In the genomic region with DNA sequence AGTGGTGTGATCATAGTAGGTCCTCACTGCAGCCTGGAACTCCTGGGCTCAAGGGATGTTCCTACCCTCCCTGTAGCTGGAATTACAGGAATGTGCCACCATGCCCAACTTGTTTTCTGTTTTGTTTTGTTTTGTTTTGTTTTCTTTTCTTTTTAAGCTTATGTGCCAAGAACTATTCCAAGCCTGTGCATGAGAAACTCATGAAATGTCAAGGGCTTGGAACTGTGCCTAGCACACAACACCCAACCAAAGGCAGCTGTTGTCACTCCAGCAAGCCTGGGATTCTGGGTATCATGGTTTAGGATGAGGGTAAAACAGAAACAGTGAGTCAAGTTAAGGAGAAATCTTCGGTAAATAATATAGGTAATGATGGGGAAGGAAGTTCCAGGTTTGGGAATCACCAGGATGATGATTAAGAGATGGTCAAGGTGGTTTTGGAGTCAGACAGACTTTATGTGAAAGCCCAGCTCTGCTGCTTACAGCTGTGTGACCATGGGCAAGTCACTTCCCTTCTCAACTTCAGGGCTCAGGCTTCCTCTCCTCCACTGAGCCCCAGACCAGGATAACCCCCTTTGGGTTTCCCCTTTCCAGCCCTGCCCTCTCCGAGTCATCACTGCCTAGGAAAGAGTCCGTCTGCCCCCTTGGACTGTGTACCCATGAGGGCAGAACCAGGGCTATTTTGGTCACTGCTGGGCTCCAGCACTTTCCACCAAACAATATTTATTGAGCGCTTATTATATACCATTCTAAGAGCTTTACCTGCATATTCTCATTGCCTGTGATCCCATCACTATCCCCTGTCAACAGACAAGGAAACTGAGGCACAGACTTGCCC, we compare ENCODE assay signal across 12 cellular contexts. TPM values are rescaled to one million over a fixed set of nuclear protein-coding genes. Genes with fewer than 3 reads are reported as not detected.
A peak's percentile ranks its signal among the peaks of the same experiment; 100 is the strongest.
DNase-seq lines count a peak whose midpoint lies in the region; ATAC-seq lines count a peak whose summit lies in the region.
"Had no signal": no experiment of that assay in that cellular context is flagged by ENCODE, and none has a peak within 500 bp of the region (broad histone marks: within the 10 kb centered on the region; RNA-seq: fewer than 3 reads in every experiment).

No MANE protein-coding gene starts in this region.

- H3K36me3 ChIP-seq in skeletal muscle satellite cell (ENCODE audit: insufficient read depth, low read length): peaks cover 43% of the 10 kb centered on the region

- H3K4me3 Mint-ChIP-seq in activated CD8-positive, alpha-beta T cell treated with anti-CD3 and anti-CD28 coated beads, Interleukin-2, amount 10 ng/mL, durations not matched to agents 7 days and 5 days: no peak overlapping the region

- H3K36me3 Mint-ChIP-seq in activated CD8-positive, alpha-beta T cell treated with anti-CD3 and anti-CD28 coated beads, Interleukin-2, amount 10 ng/mL, durations not matched to agents 7 days and 5 days (ENCODE audit: low read depth): peaks cover 3% of the 10 kb centered on the region

- H3K4me1 ChIP-seq in skeletal muscle satellite cell (ENCODE audit: control insufficient read depth, insufficient read depth, low read length): peaks cover 25% of the 10 kb centered on the region

- H3K9me3 ChIP-seq in skeletal muscle satellite cell (replicated peaks; ENCODE audit: low read length): no peaks in the 10 kb centered on the region
- H3K9me3 ChIP-seq: pancreas had no signal

- H3K4me3 ChIP-seq in skeletal muscle satellite cell (ENCODE audit: low read length): no peak overlapping the region
- H3K4me3 ChIP-seq: pancreas had no signal

- peak overlapping the region; percentile 33 for H3K4me2 ChIP-seq in skeletal muscle satellite cell (ENCODE audit: low read length)
- H3K4me2 ChIP-seq: KMS-11 had no signal

- peaks cover 1% of the 10 kb centered on the region for H3K4me1 Mint-ChIP-seq in activated CD8-positive, alpha-beta T cell treated with anti-CD3 and anti-CD28 coated beads, Interleukin-2, amount 10 ng/mL, durations not matched to agents 7 days and 5 days (ENCODE audit: low read depth)

- H3K9ac ChIP-seq in skeletal muscle satellite cell (ENCODE audit: low read depth, low read length): peak overlapping the region; percentile 18
- H3K9ac ChIP-seq: KMS-11 had no signal

- no peaks in the 10 kb centered on the region for H3K27me3 Mint-ChIP-seq in activated CD8-positive, alpha-beta T cell treated with anti-CD3 and anti-CD28 coated beads, Interleukin-2, amount 10 ng/mL, durations not matched to agents 7 days and 5 days (ENCODE audit: low read depth)

- peak; percentile 31 for DNase-seq in GM03348 (ENCODE audit: low spot score)
- DNase-seq in astrocyte of the hippocampus (ENCODE audit: low read depth, low spot score): peak; percentile 90
- peak; percentile 47 for DNase-seq in left cardiac atrium
- DNase-seq in activated CD4-positive, alpha-beta T cell treated with anti-CD3 and anti-CD28 coated beads for 1 hour: no peak
- no peak for DNase-seq in activated CD8-positive, alpha-beta T cell treated with anti-CD3 and anti-CD28 coated beads, Interleukin-2, amount 10 ng/mL, durations not matched to agents 7 days and 5 days
- DNase-seq in SIG-M5 treated with dmso at 0.1 percent for 504 hours (lab: John Stamatoyannopoulos, UW; ENCODE audit: unreplicated experiment): no peak
- no peak for DNase-seq in stimulated activated CD8-positive, alpha-beta memory T cell treated with anti-CD3 and anti-CD28 coated beads, Interleukin-4, amount 100 ng/mL, for 48 hours
- DNase-seq: central memory CD4-positive, alpha-beta T cell; NCI-H526 treated with DMSO at 0.1 percent for 48 hours had no signal

- POLR2A ChIA-PET in activated CD8-positive, alpha-beta T cell treated with anti-CD3 and anti-CD28 coated beads, Interleukin-2, amount 10 ng/mL, durations not matched to agents 7 days and 5 days (lab: Charles Lee): no interaction called here

- no peak overlapping the region for H3K27ac Mint-ChIP-seq in activated CD8-positive, alpha-beta T cell treated with anti-CD3 and anti-CD28 coated beads, Interleukin-2, amount 10 ng/mL, durations not matched to agents 7 days and 5 days

- peak; percentile 26 to 51 for ATAC-seq in left cardiac atrium
- no peak for ATAC-seq in activated CD8-positive, alpha-beta T cell treated with anti-CD3 and anti-CD28 coated beads, Interleukin-2, amount 10 ng/mL, durations not matched to agents 7 days and 5 days
- ATAC-seq: pancreas had no signal

- CTCF ChIA-PET in activated CD8-positive, alpha-beta T cell treated with anti-CD3 and anti-CD28 coated beads, Interleukin-2, amount 10 ng/mL, durations not matched to agents 7 days and 5 days (lab: Charles Lee): interaction anchor here (1.0 to 1.1 kb wide), 3 partner anchors 14 to 122 kb away, joined by 3 to 4 read pairs (median 3); no protein-coding TSS in a partner anchor

- H3K9me3 Mint-ChIP-seq in activated CD8-positive, alpha-beta T cell treated with anti-CD3 and anti-CD28 coated beads, Interleukin-2, amount 10 ng/mL, durations not matched to agents 7 days and 5 days (ENCODE audit: insufficient read depth): no peaks in the 10 kb centered on the region

- intact Hi-C loops in left cardiac atrium (cut with DNase I): no loop called here

- no peaks in the 10 kb centered on the region for H3K27me3 ChIP-seq in skeletal muscle satellite cell (ENCODE audit: control insufficient read depth, insufficient read depth, low read length)
- H3K27me3 ChIP-seq: pancreas had no signal

RNA-seq across cellular contexts. Expression of gene PVR, which starts 5.0 kb away (rescaled TPM):
- total RNA-seq in left cardiac atrium: 10 to 100 TPM; 27.5 to 64.7 TPM
- 56.1 and 58.8 TPM in 2 replicates for total RNA-seq in skeletal muscle satellite cell (2012; rRNA removed)
- total RNA-seq in activated CD8-positive, alpha-beta T cell treated with anti-CD3 and anti-CD28 coated beads, Interleukin-2, amount 10 ng/mL, durations not matched to agents 7 days and 5 days: 1 to 10 TPM; 4.6 to 5.2 TPM

RNA-seq across cellular contexts. Expression of gene CEACAM19, which starts 22.5 kb away (rescaled TPM):
- total RNA-seq in left cardiac atrium: 1 to 10 TPM; 2.4 to 6.2 TPM
- total RNA-seq in skeletal muscle satellite cell (2012; rRNA removed): 0.51 and 1.3 TPM in 2 replicates
- total RNA-seq in activated CD8-positive, alpha-beta T cell treated with anti-CD3 and anti-CD28 coated beads, Interleukin-2, amount 10 ng/mL, durations not matched to agents 7 days and 5 days: under 1 TPM; 0.23 to 0.34 TPM

RNA-seq across cellular contexts. Expression of gene IGSF23, which starts 35.4 kb away (rescaled TPM):
- total RNA-seq in left cardiac atrium: not detected
- not detected in 2 replicates for total RNA-seq in skeletal muscle satellite cell (2012; rRNA removed)
- not detected for total RNA-seq in activated CD8-positive, alpha-beta T cell treated with anti-CD3 and anti-CD28 coated beads, Interleukin-2, amount 10 ng/mL, durations not matched to agents 7 days and 5 days

RNA-seq across cellular contexts. Expression of gene CEACAM16, which starts 50.2 kb away (rescaled TPM):
- not detected for total RNA-seq in left cardiac atrium
- not detected in 2 replicates for total RNA-seq in skeletal muscle satellite cell (2012; rRNA removed)
- not detected for total RNA-seq in activated CD8-positive, alpha-beta T cell treated with anti-CD3 and anti-CD28 coated beads, Interleukin-2, amount 10 ng/mL, durations not matched to agents 7 days and 5 days

Comparison
In these comparisons a context has a peak if more than half of its experiments do, and no peak if none do; other contexts are left out.
1. DNase-seq: peak in GM03348 (single experiment), astrocyte of the hippocampus (single experiment) and left cardiac atrium (single experiment); none in activated CD4-positive, alpha-beta T cell treated with anti-CD3 and anti-CD28 coated beads for 1 hour (single experiment), activated CD8-positive, alpha-beta T cell treated with anti-CD3 and anti-CD28 coated beads, Interleukin-2, amount 10 ng/mL, durations not matched to agents 7 days and 5 days (single experiment), SIG-M5 treated with dmso at 0.1 percent for 504 hours (single experiment) and stimulated activated CD8-positive, alpha-beta memory T cell treated with anti-CD3 and anti-CD28 coated beads, Interleukin-4, amount 100 ng/mL, for 48 hours (single experiment).
2. RNA of gene PVR, which starts 5.0 kb away (total RNA-seq): 27.5 to 64.7 TPM in left cardiac atrium; 4.6 to 5.2 TPM in activated CD8-positive, alpha-beta T cell treated with anti-CD3 and anti-CD28 coated beads, Interleukin-2, amount 10 ng/mL, durations not matched to agents 7 days and 5 days; every median in the first group is over 4 times any median in the second.